ENCODE assay signal across 27 cellular contexts in genomic region chr11:69618237-69618636, GRCh38.
"Had no signal": no experiment of that assay in that cellular context is flagged by ENCODE, and none has a peak within 500 bp of the region (broad histone marks: within the 10 kb centered on the region; RNA-seq: fewer than 3 reads in every experiment).

No MANE protein-coding gene starts in this region.

- H3K36me3 Mint-ChIP-seq: naive thymus-derived CD8-positive, alpha-beta T cell; stimulated activated memory B cell treated with anti-CD40 and anti-IgM and Interleukin-4, amounts not matched to agents 10 μg/mL and 1 μg/mL and 100 μg/mL, for 72 hours had no signal

- H3K36me3 ChIP-seq: heart right ventricle, left ventricle myocardium inferior, neutrophil, right atrium auricular region, tibial nerve, upper lobe of left lung, vagina had no signal

- H3K79me2 ChIP-seq: hepatocyte had no signal

- H3K4me1 Mint-ChIP-seq: nephron; neural crest cell; stimulated activated memory B cell treated with anti-CD40 and anti-IgM and Interleukin-4, amounts not matched to agents 10 μg/mL and 1 μg/mL and 100 μg/mL, for 72 hours; stimulated activated naive CD8-positive, alpha-beta T cell treated with anti-CD3 and anti-CD28 coated beads, Interleukin-15, amount 100 ng/mL, for 72 hours had no signal

- H3K27ac Mint-ChIP-seq: nephron; progenitor cell of endocrine pancreas; stimulated activated memory B cell treated with anti-CD40 and anti-IgM and Interleukin-4, amounts not matched to agents 10 μg/mL and 1 μg/mL and 100 μg/mL, for 72 hours had no signal

- DNase-seq: heart right ventricle; islet precursor cell; left ventricle myocardium inferior; mesendoderm; midbrain; mucosa of descending colon; naive thymus-derived CD8-positive, alpha-beta T cell; occipital lobe; stimulated activated CD4-positive, alpha-beta T cell treated with anti-CD3 and anti-CD28 coated beads, Interleukin-1b, Interleukin-23, amount 100 ng/mL, for 48 hours; stimulated activated CD4-positive, alpha-beta T cell treated with anti-CD3 and anti-CD28 coated beads, Interleukin-2, amount 100 ng/mL, for 48 hours; stimulated activated CD4-positive, alpha-beta T cell treated with anti-CD3 and anti-CD28 coated beads, Interleukin-4, amount 100 ng/mL, for 4 hours; stimulated activated CD8-positive, alpha-beta memory T cell treated with anti-CD3 and anti-CD28 coated beads, Interleukin-4, amount 100 ng/mL, for 48 hours; stimulated activated naive CD4-positive, alpha-beta T cell treated with Interleukin-2 at 50 U/mL for 16 hours; stimulated activated naive CD8-positive, alpha-beta T cell treated with anti-CD3 and anti-CD28 coated beads, Interleukin-15, amount 100 ng/mL, for 72 hours; substantia nigra had no signal

- H3K9me3 Mint-ChIP-seq: naive thymus-derived CD8-positive, alpha-beta T cell; nephron; neural crest cell; stimulated activated memory B cell treated with anti-CD40 and anti-IgM and Interleukin-4, amounts not matched to agents 10 μg/mL and 1 μg/mL and 100 μg/mL, for 72 hours; stimulated activated naive CD8-positive, alpha-beta T cell treated with anti-CD3 and anti-CD28 coated beads, Interleukin-15, amount 100 ng/mL, for 72 hours had no signal

- H3K4me3 ChIP-seq: heart right ventricle, hepatocyte, left ventricle myocardium inferior, lung, mucosa of descending colon, right atrium auricular region, smooth muscle cell, tibial nerve, upper lobe of left lung, vagina had no signal

- H3K9me3 ChIP-seq: heart right ventricle, left ventricle myocardium inferior, mucosa of descending colon, neutrophil, right atrium auricular region, tibial nerve, upper lobe of left lung, vagina had no signal

- H3K4me1 ChIP-seq: heart right ventricle, left ventricle myocardium inferior, right atrium auricular region, tibial nerve, upper lobe of left lung, vagina had no signal

- H3K27me3 ChIP-seq: heart right ventricle, hepatocyte, right atrium auricular region, tibial nerve, upper lobe of left lung, vagina had no signal

- H3K4me2 ChIP-seq: hepatocyte, smooth muscle cell had no signal

- H3K27ac ChIP-seq: heart right ventricle, hepatocyte, left ventricle myocardium inferior, neutrophil, right atrium auricular region, tibial nerve, upper lobe of left lung, vagina had no signal

- H2AFZ ChIP-seq: hepatocyte had no signal

- ATAC-seq: heart right ventricle; mucosa of descending colon; naive thymus-derived CD8-positive, alpha-beta T cell; stimulated activated memory B cell treated with anti-CD40 and anti-IgM and Interleukin-4, amounts not matched to agents 10 μg/mL and 1 μg/mL and 100 μg/mL, for 72 hours; stimulated activated naive CD8-positive, alpha-beta T cell treated with anti-CD3 and anti-CD28 coated beads, Interleukin-15, amount 100 ng/mL, for 72 hours had no signal

- H3K4me3 Mint-ChIP-seq: naive thymus-derived CD8-positive, alpha-beta T cell; nephron; neural crest cell; stimulated activated memory B cell treated with anti-CD40 and anti-IgM and Interleukin-4, amounts not matched to agents 10 μg/mL and 1 μg/mL and 100 μg/mL, for 72 hours; stimulated activated naive CD8-positive, alpha-beta T cell treated with anti-CD3 and anti-CD28 coated beads, Interleukin-15, amount 100 ng/mL, for 72 hours had no signal
